Comparison of ENCODE assay signal across 2 cellular contexts in the genomic region with DNA sequence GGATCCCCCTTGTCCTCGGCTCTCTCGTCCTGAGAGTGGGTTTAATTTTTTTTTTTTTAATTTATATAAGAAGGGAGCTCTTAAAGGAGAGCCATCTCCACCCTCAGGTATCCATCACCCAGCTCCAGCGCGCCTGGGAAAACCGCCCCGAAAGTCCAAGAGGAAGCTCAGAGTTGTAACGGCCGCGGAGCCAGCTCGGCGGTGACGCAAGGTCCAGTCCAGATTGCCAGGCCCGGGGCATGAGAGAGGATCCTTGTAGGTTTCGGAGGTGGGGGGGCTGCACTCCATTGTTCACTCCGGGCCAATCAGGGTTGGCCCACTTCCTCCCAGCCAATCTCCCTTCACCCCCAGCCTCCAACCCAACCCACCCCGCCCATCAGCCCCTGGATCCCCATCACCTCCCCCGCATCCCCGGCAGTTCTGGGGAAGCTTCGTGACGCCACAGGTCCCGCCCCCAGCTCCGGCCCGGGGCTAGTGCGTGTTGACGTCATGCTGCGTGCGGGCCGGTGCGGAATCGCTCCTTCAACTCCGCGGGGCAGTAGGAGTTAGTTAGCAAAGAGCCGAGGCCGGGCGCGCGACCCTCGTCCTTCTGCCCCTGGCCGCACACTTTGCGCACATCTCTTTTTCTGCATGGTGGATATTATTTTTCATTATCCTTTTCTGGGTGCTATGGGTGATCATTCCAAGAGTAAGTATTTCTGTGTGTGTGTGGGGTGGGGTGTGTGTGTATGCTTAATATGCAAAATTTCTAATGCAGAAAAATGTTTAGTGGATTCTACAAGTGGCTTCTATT.
A peak's percentile ranks its signal among the peaks of the same experiment; 100 is the strongest.
TF ChIP-seq lines count a peak whose summit lies in the region.

TSS of gene ISL2 (plus strand) at position 520 of the 793 bp plus-strand sequence. CDS start at position 631, 111 bp downstream.

TF ChIP-seq in GM23338, 12 proteins besides CTCF, POLR2A, EP300 and RAD21:
- TF ChIP-seq EZH2 (IDR thresholded peaks at IDR 0.05; ENCODE audit: low read depth, unreplicated experiment) (peak; percentile 95), CREB1 (CRISPR knock-in tag; IDR thresholded peaks at IDR 0.05; ENCODE audit: low read depth) (peak; percentile 94), POLR2AphosphoS5 (IDR thresholded peaks at IDR 0.05; ENCODE audit: low read depth) (peak; percentile 88), NANOG (IDR thresholded peaks at IDR 0.05; ENCODE audit: borderline replicate concordance) (no peak)

TF ChIP-seq in endothelial cell of umbilical vein, 7 proteins besides CTCF, POLR2A, EP300 and RAD21:
- TF ChIP-seq JUN (IDR thresholded peaks at IDR 0.05; ENCODE audit: borderline replicate concordance, insufficient read depth, insufficient read length, low read depth) (no peak), FOS (IDR thresholded peaks at IDR 0.05; ENCODE audit: borderline replicate concordance, insufficient read depth, low read length) (no peak), MYC (IDR thresholded peaks at IDR 0.05; ENCODE audit: low read depth, low read length) (no peak), POLR2AphosphoS5 (IDR thresholded peaks at IDR 0.05; ENCODE audit: insufficient read depth, low read depth, low read length) (no peak), EZH2 (IDR thresholded peaks at IDR 0.05; ENCODE audit: borderline replicate concordance, low read depth, low read length, severe bottlenecking) (no peak)
